In genomic region chr18:72502671-72503431, GRCh38 we compare ENCODE assay signal across 32 cellular contexts. TPM values are rescaled to one million over a fixed set of nuclear protein-coding genes. Genes with fewer than 3 reads are reported as not detected.
"Had no signal": no experiment of that assay in that cellular context is flagged by ENCODE, and none has a peak within 500 bp of the region (broad histone marks: within the 10 kb centered on the region; RNA-seq: fewer than 3 reads in every experiment).

No MANE protein-coding gene starts in this region.

- H3K36me3 Mint-ChIP-seq: activated naive CD4-positive, alpha-beta T cell treated with anti-CD3 and anti-CD28 coated beads, Interleukin-2, amount 50 U/mL, for 72 hours; brain had no signal

- H3K4me1 ChIP-seq: adrenal gland, Peyer's patch, SJSA1 had no signal

- FAIRE-seq: bronchial epithelial cell had no signal

- H3K9me3 Mint-ChIP-seq: activated CD4-positive, alpha-beta T cell treated with anti-CD3 and anti-CD28 coated beads, Interleukin-2, amount 10 ng/mL, durations not matched to agents 24 days and 14 days; activated naive CD4-positive, alpha-beta T cell treated with anti-CD3 and anti-CD28 coated beads for 36 hours; activated naive CD4-positive, alpha-beta T cell treated with anti-CD3 and anti-CD28 coated beads, Interleukin-2, amount 50 U/mL, for 72 hours; activated T-cell treated with anti-CD3 and anti-CD28 coated beads, Interleukin-2, amount 50 U/mL, for 4 hours; activated T-helper 1 cell treated with anti-CD3 and anti-CD28 coated beads, Interleukin-12 subunit alpha, Interleukin-12 subunit beta, Interleukin-2, Interleukin-4 antibody, amounts not matched to agents 30 ng/mL and 10 ng/mL and 1 ng/mL, durations not matched to agents 14 hours and 24 hours and 36 hours had no signal

- H3K27ac Mint-ChIP-seq: activated CD4-positive, alpha-beta T cell treated with anti-CD3 and anti-CD28 coated beads, Interleukin-2, amount 10 ng/mL, durations not matched to agents 24 days and 14 days; activated CD8-positive, alpha-beta T cell treated with anti-CD3 and anti-CD28 coated beads, Interleukin-2, amount 10 ng/mL, durations not matched to agents 7 days and 5 days; activated naive CD4-positive, alpha-beta T cell treated with anti-CD3 and anti-CD28 coated beads for 36 hours; activated naive CD4-positive, alpha-beta T cell treated with anti-CD3 and anti-CD28 coated beads, Interleukin-2, amount 50 U/mL, for 72 hours; activated T-helper 1 cell treated with anti-CD3 and anti-CD28 coated beads, Interleukin-12 subunit alpha, Interleukin-12 subunit beta, Interleukin-2, Interleukin-4 antibody, amounts not matched to agents 30 ng/mL and 10 ng/mL and 1 ng/mL, durations not matched to agents 14 hours and 24 hours and 36 hours; brain had no signal

- ATAC-seq: activated CD8-positive, alpha-beta T cell treated with anti-CD3 and anti-CD28 coated beads, Interleukin-2, amount 10 ng/mL, durations not matched to agents 7 days and 5 days; activated naive CD4-positive, alpha-beta T cell treated with anti-CD3 and anti-CD28 coated beads, Interleukin-2, amount 50 U/mL, for 72 hours; activated T-cell treated with anti-CD3 and anti-CD28 coated beads, Interleukin-2, amount 50 U/mL, for 4 hours; PC-3 had no signal

- H3K36me3 ChIP-seq: adrenal gland, MG63, Peyer's patch, SJSA1, WERI-Rb-1 had no signal

- DNase-seq: activated CD4-positive, alpha-beta T cell treated with anti-CD3 and anti-CD28 coated beads, Interleukin-2, amount 10 ng/mL, durations not matched to agents 24 days and 14 days; activated CD4-positive, alpha-beta T cell treated with anti-CD3 and anti-CD28 coated beads, Interleukin-2, amount 50 U/mL, for 4 hours; activated CD8-positive, alpha-beta T cell treated with anti-CD3 and anti-CD28 coated beads, Interleukin-2, amount 10 ng/mL, durations not matched to agents 7 days and 5 days; activated gamma-delta T cell treated with Interleukin-2 at 50 U/mL for 16 hours; activated naive CD4-positive, alpha-beta T cell treated with anti-CD3 and anti-CD28 coated beads for 36 hours; activated T-cell treated with anti-CD3 and anti-CD28 coated beads for 4 hours; activated T-cell treated with anti-CD3 and anti-CD28 coated beads, Interleukin-2, amount 50 U/mL, for 4 hours; adrenal gland; Kasumi-1; KG1; MG63; NCI-H1048; NCI-H1436 treated with DMSO at 0.1 percent for 48 hours; NCI-H1694 treated with DMSO at 0.1 percent for 48 hours; NCI-H2029; NCI-H345; NCI-H524 treated with DMSO at 0.1 percent for 48 hours; NCI-H748 treated with DMSO at 0.1 percent for 48 hours; NK-92 treated with Interleukin-12 subunit alpha and Interleukin-12 subunit beta, amount 100 ng/mL, for 24 hours; PC-3; RPMI8226; SHP77 treated with DMSO at 0.1 percent for 48 hours; T1000; WERI-Rb-1 had no signal

- H3K4me3 ChIP-seq: adrenal gland, MG63, Peyer's patch, SJSA1 had no signal

- H3K4me3 Mint-ChIP-seq: activated CD4-positive, alpha-beta T cell treated with anti-CD3 and anti-CD28 coated beads, Interleukin-2, amount 10 ng/mL, durations not matched to agents 24 days and 14 days; activated CD8-positive, alpha-beta T cell treated with anti-CD3 and anti-CD28 coated beads, Interleukin-2, amount 10 ng/mL, durations not matched to agents 7 days and 5 days; activated naive CD4-positive, alpha-beta T cell treated with anti-CD3 and anti-CD28 coated beads for 36 hours; activated T-cell treated with anti-CD3 and anti-CD28 coated beads, Interleukin-2, amount 50 U/mL, for 4 hours; activated T-helper 1 cell treated with anti-CD3 and anti-CD28 coated beads, Interleukin-12 subunit alpha, Interleukin-12 subunit beta, Interleukin-2, Interleukin-4 antibody, amounts not matched to agents 30 ng/mL and 10 ng/mL and 1 ng/mL, durations not matched to agents 14 hours and 24 hours and 36 hours; brain had no signal

- H3K9me3 ChIP-seq: adrenal gland, MG63, Peyer's patch, SJSA1 had no signal

- H3K27me3 ChIP-seq: adrenal gland, MG63, Peyer's patch, SJSA1 had no signal

- H3K4me1 Mint-ChIP-seq: activated CD4-positive, alpha-beta T cell treated with anti-CD3 and anti-CD28 coated beads, Interleukin-2, amount 10 ng/mL, durations not matched to agents 24 days and 14 days; brain had no signal

- H3K27me3 Mint-ChIP-seq: activated CD4-positive, alpha-beta T cell treated with anti-CD3 and anti-CD28 coated beads, Interleukin-2, amount 10 ng/mL, durations not matched to agents 24 days and 14 days had no signal

- H3K27ac ChIP-seq: adrenal gland, Peyer's patch, SJSA1, WERI-Rb-1 had no signal

RNA-seq across cellular contexts. Expression of gene CBLN2, which starts 41.3 kb away (rescaled TPM):
- total RNA-seq: activated CD4-positive, alpha-beta T cell treated with anti-CD3 and anti-CD28 coated beads, Interleukin-2, amount 10 ng/mL, durations not matched to agents 24 days and 14 days; activated CD8-positive, alpha-beta T cell treated with anti-CD3 and anti-CD28 coated beads, Interleukin-2, amount 10 ng/mL, durations not matched to agents 7 days and 5 days; activated naive CD4-positive, alpha-beta T cell treated with anti-CD3 and anti-CD28 coated beads for 36 hours; activated naive CD4-positive, alpha-beta T cell treated with anti-CD3 and anti-CD28 coated beads, Interleukin-2, amount 50 U/mL, for 72 hours; activated T-cell treated with anti-CD3 and anti-CD28 coated beads, Interleukin-2, amount 50 U/mL, for 4 hours; activated T-helper 1 cell treated with anti-CD3 and anti-CD28 coated beads, Interleukin-12 subunit alpha, Interleukin-12 subunit beta, Interleukin-2, Interleukin-4 antibody, amounts not matched to agents 30 ng/mL and 10 ng/mL and 1 ng/mL, durations not matched to agents 14 hours and 24 hours and 36 hours; bronchial epithelial cell; PC-3; SJSA1; T-helper 1 cell treated with Interleukin-12 subunit alpha and Interleukin-12 subunit beta and Interleukin-4 antibody, amounts not matched to agents 30 ng/mL and 1 ng/mL, for 36 hours; T-helper 2 cell treated with Interferon-gamma antibody and Interleukin-4, amounts not matched to agents 100 ng/mL and 5 ng/mL, for 36 hours had no signal
